In genomic region chr2:105926960-105927678, GRCh38 we compare ENCODE assay signal across 11 cellular contexts.
A peak's percentile ranks its signal among the peaks of the same experiment; 100 is the strongest.
DNase-seq lines count a peak whose midpoint lies in the region; ATAC-seq and TF ChIP-seq lines count a peak whose summit lies in the region.
"Had no signal": no experiment of that assay in that cellular context is flagged by ENCODE, and none has a peak within 500 bp of the region (broad histone marks: within the 10 kb centered on the region; RNA-seq: fewer than 3 reads in every experiment).

No MANE protein-coding gene starts in this region.

- CTCF ChIA-PET in Caco-2 (lab: Charles Lee), result no interaction called here

- no peak overlapping the region for H3K4me3 ChIP-seq in Caco-2 (ENCODE audit: low read depth, low read length)

- BruUV-seq in Caco-2 (replicated peaks; lab: Mats Ljungman, UMichigan), result no TSS peak

- peak overlapping the region; percentile 64 for H3K4me3 Mint-ChIP-seq in activated CD4-positive, alpha-beta T cell treated with anti-CD3 and anti-CD28 coated beads, Interleukin-2, amount 10 ng/mL, durations not matched to agents 24 days and 14 days
- peak overlapping the region; percentile 22 for H3K4me3 Mint-ChIP-seq in activated naive CD8-positive, alpha-beta T cell treated with anti-CD3 and anti-CD28 coated beads for 36 hours
- no peak overlapping the region for H3K4me3 Mint-ChIP-seq in Caco-2 (ENCODE audit: unreplicated experiment)
- H3K4me3 Mint-ChIP-seq: natural killer cell had no signal

- H3K4me1 Mint-ChIP-seq in activated CD4-positive, alpha-beta T cell treated with anti-CD3 and anti-CD28 coated beads, Interleukin-2, amount 10 ng/mL, durations not matched to agents 24 days and 14 days, result peaks cover 42% of the 10 kb centered on the region
- peaks cover 71% of the 10 kb centered on the region for H3K4me1 Mint-ChIP-seq in activated naive CD8-positive, alpha-beta T cell treated with anti-CD3 and anti-CD28 coated beads for 36 hours
- no peaks in the 10 kb centered on the region for H3K4me1 Mint-ChIP-seq in Caco-2 (ENCODE audit: low read depth, unreplicated experiment)

- H3K4me1 ChIP-seq in Caco-2, result no peaks in the 10 kb centered on the region

- TF ChIP-seq CTCF in Caco-2 (IDR thresholded peaks at IDR 0.05; ENCODE audit: insufficient read depth in 1 of 2, low read depth in 1 of 2, low read length in 1 of 2, severe bottlenecking in 1 of 2, unreplicated experiment in 1 of 2), result no peak

- H3K36me3 ChIP-seq in Caco-2 (ENCODE audit: control insufficient read depth, insufficient read depth, low read length), result no peaks in the 10 kb centered on the region

- H3K27ac Mint-ChIP-seq in activated CD4-positive, alpha-beta T cell treated with anti-CD3 and anti-CD28 coated beads, Interleukin-2, amount 10 ng/mL, durations not matched to agents 24 days and 14 days, result peak overlapping the region; percentile 83
- peak overlapping the region; percentile 84 for H3K27ac Mint-ChIP-seq in activated naive CD8-positive, alpha-beta T cell treated with anti-CD3 and anti-CD28 coated beads for 36 hours
- H3K27ac Mint-ChIP-seq in Caco-2 (ENCODE audit: unreplicated experiment), result no peak overlapping the region
- H3K27ac Mint-ChIP-seq: natural killer cell had no signal

- peaks cover 3% of the 10 kb centered on the region for H3K9me3 Mint-ChIP-seq in activated CD4-positive, alpha-beta T cell treated with anti-CD3 and anti-CD28 coated beads, Interleukin-2, amount 10 ng/mL, durations not matched to agents 24 days and 14 days
- peaks cover 5% of the 10 kb centered on the region for H3K9me3 Mint-ChIP-seq in activated naive CD8-positive, alpha-beta T cell treated with anti-CD3 and anti-CD28 coated beads for 36 hours
- no peaks in the 10 kb centered on the region for H3K9me3 Mint-ChIP-seq in Caco-2 (ENCODE audit: unreplicated experiment)
- H3K9me3 Mint-ChIP-seq: natural killer cell had no signal

- ATAC-seq in HG02885 (IDR thresholded peaks at IDR 0.05; ENCODE audit: poor library complexity, unreplicated experiment), result peak; percentile 70
- ATAC-seq: HCT116 had no signal

- peaks cover 6% of the 10 kb centered on the region for H3K36me3 Mint-ChIP-seq in activated CD4-positive, alpha-beta T cell treated with anti-CD3 and anti-CD28 coated beads, Interleukin-2, amount 10 ng/mL, durations not matched to agents 24 days and 14 days (ENCODE audit: low read depth)
- H3K36me3 Mint-ChIP-seq in activated naive CD8-positive, alpha-beta T cell treated with anti-CD3 and anti-CD28 coated beads for 36 hours, result peaks cover 3% of the 10 kb centered on the region
- no peaks in the 10 kb centered on the region for H3K36me3 Mint-ChIP-seq in Caco-2 (ENCODE audit: insufficient read depth, unreplicated experiment)
- H3K36me3 Mint-ChIP-seq: natural killer cell had no signal

- no peaks in the 10 kb centered on the region for H3K27me3 ChIP-seq in Caco-2 (replicated peaks; ENCODE audit: control insufficient read depth, insufficient read depth, low read length)

- no peaks in the 10 kb centered on the region for H3K27me3 Mint-ChIP-seq in activated CD4-positive, alpha-beta T cell treated with anti-CD3 and anti-CD28 coated beads, Interleukin-2, amount 10 ng/mL, durations not matched to agents 24 days and 14 days
- H3K27me3 Mint-ChIP-seq in activated naive CD8-positive, alpha-beta T cell treated with anti-CD3 and anti-CD28 coated beads for 36 hours, result no peaks in the 10 kb centered on the region
- H3K27me3 Mint-ChIP-seq in Caco-2 (ENCODE audit: insufficient read depth, unreplicated experiment), result no peaks in the 10 kb centered on the region

- POLR2A ChIA-PET in Caco-2 (lab: Charles Lee), result no interaction called here

- intact Hi-C loops in activated CD4-positive, alpha-beta T cell treated with anti-CD3 and anti-CD28 coated beads, Interleukin-2, amount 10 ng/mL, durations not matched to agents 24 days and 14 days (cut with micrococcal nuclease), result loop anchor here (2.0 to 5.0 kb wide), 4 partner anchors 52 to 180 kb away; no protein-coding TSS in a partner anchor
- intact Hi-C loops in Caco-2 (cut with micrococcal nuclease; ENCODE audit: unreplicated experiment), result no loop called here

- no peaks in the 10 kb centered on the region for H3K9me3 ChIP-seq in Caco-2

- DNase-seq in activated CD4-positive, alpha-beta T cell treated with anti-CD3 and anti-CD28 coated beads, Interleukin-2, amount 10 ng/mL, durations not matched to agents 24 days and 14 days, result peak; percentile 87
- DNase-seq in activated naive CD8-positive, alpha-beta T cell treated with anti-CD3 and anti-CD28 coated beads for 36 hours, result peak; percentile 64
- peak; percentile 17 to 64 for DNase-seq in stimulated activated CD4-positive, alpha-beta T cell treated with anti-CD3 and anti-CD28 coated beads, Interleukin-4, amount 100 ng/mL, for 4 hours
- DNase-seq in globus pallidus (ENCODE audit: low spot score) (no peak), NCI-H510A treated with DMSO at 0.1 percent for 48 hours (lab: John Stamatoyannopoulos, UW) (no peak), 8988T (no peak), Caco-2 (no peak)
- DNase-seq: natural killer cell, NCI-H748 treated with DMSO at 0.1 percent for 48 hours had no signal

Comparison
In these comparisons a context has a peak if more than half of its experiments do, and no peak if none do; other contexts are left out.
1. DNase-seq: peak in activated CD4-positive, alpha-beta T cell treated with anti-CD3 and anti-CD28 coated beads, Interleukin-2, amount 10 ng/mL, durations not matched to agents 24 days and 14 days (single experiment), activated naive CD8-positive, alpha-beta T cell treated with anti-CD3 and anti-CD28 coated beads for 36 hours (single experiment) and stimulated activated CD4-positive, alpha-beta T cell treated with anti-CD3 and anti-CD28 coated beads, Interleukin-4, amount 100 ng/mL, for 4 hours (2 of 2); none in globus pallidus (single experiment), NCI-H510A treated with DMSO at 0.1 percent for 48 hours (single experiment), 8988T (single experiment) and Caco-2 (0 of 2).